1 cellular context compared by ENCODE assay signal in the genomic region with DNA sequence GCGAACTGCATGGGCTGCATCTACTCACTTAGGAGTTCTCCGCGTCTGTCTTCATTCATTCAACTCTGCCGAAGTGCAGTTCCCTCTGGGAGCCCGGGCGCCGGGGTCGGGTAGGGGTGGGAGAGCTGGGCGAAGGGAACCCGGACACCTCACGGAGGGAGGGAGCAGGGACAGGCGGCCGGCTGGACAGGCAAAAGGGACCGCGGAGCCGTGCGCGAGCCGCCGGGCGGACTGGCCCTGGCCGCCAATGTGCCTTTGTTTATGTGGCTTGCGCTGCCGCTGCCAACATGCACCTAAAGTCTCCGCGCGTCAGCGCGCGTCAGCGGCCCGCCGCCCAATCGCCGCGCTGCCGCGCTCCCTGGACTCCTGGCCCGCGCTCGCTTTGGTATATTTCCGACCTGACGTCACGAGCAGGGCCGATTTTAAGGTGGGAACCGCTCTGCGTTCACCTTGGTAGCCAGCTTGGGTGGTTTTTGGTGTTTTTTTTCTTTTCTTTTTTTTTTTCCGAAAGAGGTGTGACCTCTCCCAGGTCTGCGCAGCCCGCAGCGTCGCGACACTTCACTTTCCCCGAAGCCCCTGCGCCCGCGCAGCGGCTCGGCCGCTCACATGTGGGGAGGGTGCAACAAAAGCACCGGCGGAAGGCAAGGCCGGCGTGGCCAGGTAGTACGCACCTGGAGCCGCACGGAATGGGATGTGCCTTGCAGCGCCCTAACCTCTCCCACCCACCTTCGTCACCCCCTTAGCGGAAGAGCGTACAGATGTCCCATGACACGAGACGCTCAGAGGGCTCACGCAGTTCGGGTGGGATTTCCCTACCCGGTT.
TF ChIP-seq lines count a peak whose summit lies in the region.

NR4A2 (minus strand) TSS at position 270 of the 822 bp plus-strand sequence. CDS start 2,535 bp downstream, outside the sequence.

TF ChIP-seq in K562, 482 proteins besides CTCF, POLR2A, EP300 and RAD21 (continued from another document and continues in another):
- peak; percentile 15; the same call in 1 of the 2 replicates for TF ChIP-seq ZBTB9 (CRISPR knock-in tag; IDR thresholded peaks at IDR 0.05)
- peak; percentile 79 for TF ChIP-seq ZFX (CRISPR knock-in tag; IDR thresholded peaks at IDR 0.05)
- TF ChIP-seq ARID3B (CRISPR knock-in tag; IDR thresholded peaks at IDR 0.05; ENCODE audit: borderline replicate concordance) = no peak
- TF ChIP-seq CEBPB (tag; IDR thresholded peaks at IDR 0.05) = no peak
- peak; percentile 87 for TF ChIP-seq ATF7 (IDR thresholded peaks at IDR 0.05)
- TF ChIP-seq ERF (CRISPR knock-in tag; IDR thresholded peaks at IDR 0.05) = peak; percentile 72
- no peak for TF ChIP-seq NR4A1 (CRISPR knock-in tag; IDR thresholded peaks at IDR 0.05)
- 0 out of 2 replicates have a peak, but pooled peaks have one; percentile 32 for TF ChIP-seq NR4A1 (tag; IDR thresholded peaks at IDR 0.05)
- TF ChIP-seq SMAD2 (IDR thresholded peaks at IDR 0.05; ENCODE audit: low read depth, low read length) = no peak
- no peak for TF ChIP-seq RHOXF2B (CRISPR knock-in tag; conservative IDR thresholded peaks at IDR 0.05)
- 0 out of 2 replicates have a peak, but pooled peaks have one; percentile 26 for TF ChIP-seq SIN3B (IDR thresholded peaks at IDR 0.05; ENCODE audit: low read depth)
- TF ChIP-seq SRSF1 (IDR thresholded peaks at IDR 0.05; ENCODE audit: low read depth, low read length) = no peak
- TF ChIP-seq KLF6 (CRISPR knock-in tag; IDR thresholded peaks at IDR 0.05; ENCODE audit: borderline replicate concordance) = no peak
- no peak for TF ChIP-seq ZNF280A (IDR thresholded peaks at IDR 0.05; ENCODE audit: low read depth, partially characterized antibody)
- TF ChIP-seq ZNF217 (CRISPR knock-in tag; IDR thresholded peaks at IDR 0.05) = no peak
- TF ChIP-seq CREB5 (CRISPR knock-in tag; IDR thresholded peaks at IDR 0.05) = no peak
- TF ChIP-seq, protein P1, sequence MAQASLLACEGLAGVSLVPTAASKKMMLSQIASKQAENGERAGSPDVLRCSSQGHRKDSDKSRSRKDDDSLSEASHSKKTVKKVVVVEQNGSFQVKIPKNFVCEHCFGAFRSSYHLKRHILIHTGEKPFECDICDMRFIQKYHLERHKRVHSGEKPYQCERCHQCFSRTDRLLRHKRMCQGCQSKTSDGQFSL (CRISPR knock-in tag; IDR thresholded peaks at IDR 0.05) = peak; percentile 59; the same call in 1 of the 2 replicates
- TF ChIP-seq, protein P1 (tag; IDR thresholded peaks at IDR 0.05) = no peak
- peak; percentile 76 for TF ChIP-seq TAF1 (IDR thresholded peaks at IDR 0.05; ENCODE audit: control insufficient read depth, extremely low read depth, insufficient read depth, low read length, severe bottlenecking)
- peak; percentile 41; the same call in 1 of the 2 replicates for TF ChIP-seq DPF2 (IDR thresholded peaks at IDR 0.05)
- peak; percentile 66 for TF ChIP-seq GABPB1 (CRISPR knock-in tag; IDR thresholded peaks at IDR 0.05)
- no peak for TF ChIP-seq TAF9B (IDR thresholded peaks at IDR 0.05; ENCODE audit: partially characterized antibody)
- peak; percentile 72 for TF ChIP-seq SUPT5H (IDR thresholded peaks at IDR 0.05)
- no peak for TF ChIP-seq CTCFL (IDR thresholded peaks at IDR 0.05; ENCODE audit: borderline replicate concordance, insufficient read depth, low read depth, low read length, poor library complexity, severe bottlenecking)
- TF ChIP-seq POLR2AphosphoS2 (IDR thresholded peaks at IDR 0.05; ENCODE audit: low read length) = no peak
- TF ChIP-seq, protein P2, sequence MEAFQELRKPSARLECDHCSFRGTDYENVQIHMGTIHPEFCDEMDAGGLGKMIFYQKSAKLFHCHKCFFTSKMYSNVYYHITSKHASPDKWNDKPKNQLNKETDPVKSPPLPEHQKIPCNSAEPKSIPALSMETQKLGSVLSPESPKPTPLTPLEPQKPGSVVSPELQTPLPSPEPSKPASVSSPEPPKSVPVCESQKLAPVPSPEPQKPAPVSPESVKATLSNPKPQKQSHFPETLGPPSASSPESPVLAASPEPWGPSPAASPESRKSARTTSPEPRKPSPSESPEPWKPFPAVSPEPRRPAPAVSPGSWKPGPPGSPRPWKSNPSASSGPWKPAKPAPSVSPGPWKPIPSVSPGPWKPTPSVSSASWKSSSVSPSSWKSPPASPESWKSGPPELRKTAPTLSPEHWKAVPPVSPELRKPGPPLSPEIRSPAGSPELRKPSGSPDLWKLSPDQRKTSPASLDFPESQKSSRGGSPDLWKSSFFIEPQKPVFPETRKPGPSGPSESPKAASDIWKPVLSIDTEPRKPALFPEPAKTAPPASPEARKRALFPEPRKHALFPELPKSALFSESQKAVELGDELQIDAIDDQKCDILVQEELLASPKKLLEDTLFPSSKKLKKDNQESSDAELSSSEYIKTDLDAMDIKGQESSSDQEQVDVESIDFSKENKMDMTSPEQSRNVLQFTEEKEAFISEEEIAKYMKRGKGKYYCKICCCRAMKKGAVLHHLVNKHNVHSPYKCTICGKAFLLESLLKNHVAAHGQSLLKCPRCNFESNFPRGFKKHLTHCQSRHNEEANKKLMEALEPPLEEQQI (IDR thresholded peaks at IDR 0.05) = no peak
- 0 out of 2 replicates have a peak, but pooled peaks have one; percentile 57 for TF ChIP-seq HNRNPL (IDR thresholded peaks at IDR 0.05; ENCODE audit: low read depth, low read length)
- TF ChIP-seq HNRNPLL (IDR thresholded peaks at IDR 0.05; ENCODE audit: low read depth, low read length, poor library complexity, severe bottlenecking) = peak; percentile 78
- no peak for TF ChIP-seq POU5F1 (IDR thresholded peaks at IDR 0.05; ENCODE audit: borderline replicate concordance, low read depth, low read length, partially characterized antibody)
